Comparison of ENCODE assay signal across 1 cellular context in genomic region chr9:127962278-127962677, GRCh38.
TF ChIP-seq lines count a peak whose summit lies in the region.

No MANE protein-coding gene starts in this region.

TF ChIP-seq in SK-N-SH treated with all-trans-retinoic acid at 6 μM for 48 hours, 23 proteins besides CTCF, POLR2A, EP300 and RAD21 (continued from another document):
- TF ChIP-seq PATZ1 (CRISPR knock-in tag; IDR thresholded peaks at IDR 0.05; ENCODE audit: borderline replicate concordance) (no peak), PPARA (CRISPR knock-in tag; IDR thresholded peaks at IDR 0.05; ENCODE audit: borderline replicate concordance) (no peak), ESRRG (CRISPR knock-in tag; IDR thresholded peaks at IDR 0.05) (no peak), CREB5 (CRISPR knock-in tag; IDR thresholded peaks at IDR 0.05; ENCODE audit: low read depth) (no peak), ZFP3 (CRISPR knock-in tag; IDR thresholded peaks at IDR 0.05) (no peak)
TF ChIP-seq in SK-N-SH treated with all-trans-retinoic acid at 6 μM for 48 hours: peak in this region for 0.
